Comparison of ENCODE assay signal across 16 cellular contexts in genomic region chr3:82942041-82942440, GRCh38.
"Had no signal": no experiment of that assay in that cellular context is flagged by ENCODE, and none has a peak within 500 bp of the region (broad histone marks: within the 10 kb centered on the region; RNA-seq: fewer than 3 reads in every experiment).

No MANE protein-coding gene starts in this region.

- ATAC-seq: activated T-helper 17 cell treated with anti-CD3 and anti-CD28 coated beads, Interleukin-2, amount 50 U/mL, for 72 hours; foreskin keratinocyte; naive thymus-derived CD8-positive, alpha-beta T cell; right cardiac atrium; stimulated activated memory B cell treated with anti-CD40 and anti-IgM and Interleukin-4, amounts not matched to agents 10 μg/mL and 1 μg/mL and 100 μg/mL, for 72 hours had no signal

- H3K27ac Mint-ChIP-seq: activated B cell treated with CpG ODN at 0.5 μM for 24 hours; activated CD4-positive, alpha-beta T cell treated with anti-CD3 and anti-CD28 coated beads, Interleukin-2, amount 10 ng/mL, durations not matched to agents 7 days and 5 days; activated naive CD4-positive, alpha-beta T cell treated with anti-CD3 and anti-CD28 coated beads for 36 hours; activated T-helper 17 cell treated with anti-CD3 and anti-CD28 coated beads, Interleukin-2, amount 50 U/mL, for 72 hours; naive thymus-derived CD8-positive, alpha-beta T cell; stimulated activated memory B cell treated with anti-CD40 and anti-IgM and Interleukin-4, amounts not matched to agents 10 μg/mL and 1 μg/mL and 100 μg/mL, for 72 hours had no signal

- H3K36me3 Mint-ChIP-seq: stimulated activated memory B cell treated with anti-CD40 and anti-IgM and Interleukin-4, amounts not matched to agents 10 μg/mL and 1 μg/mL and 100 μg/mL, for 72 hours had no signal

- DNase-seq: activated B cell treated with CpG ODN at 0.5 μM for 24 hours; activated CD4-positive, alpha-beta T cell treated with anti-CD3 and anti-CD28 coated beads, Interleukin-2, amount 10 ng/mL, durations not matched to agents 7 days and 5 days; activated CD8-positive, alpha-beta memory T cell treated with anti-CD3 and anti-CD28 coated beads for 24 hours; activated naive CD4-positive, alpha-beta T cell treated with anti-CD3 and anti-CD28 coated beads for 36 hours; activated T-cell treated with anti-CD3 and anti-CD28 coated beads for 4 hours; adrenal gland; colonic mucosa; effector CD4-positive, alpha-beta T cell; head of caudate nucleus; naive thymus-derived CD8-positive, alpha-beta T cell; right cardiac atrium; stimulated activated CD4-positive, alpha-beta T cell treated with anti-CD3 and anti-CD28 coated beads, Interleukin-1b, Interleukin-23, amount 100 ng/mL, for 48 hours; transverse colon had no signal

- H3K4me3 ChIP-seq: adrenal gland, colonic mucosa, transverse colon had no signal

- H3K36me3 ChIP-seq: adrenal gland, colonic mucosa, transverse colon had no signal

- H3K27ac ChIP-seq: adrenal gland, colonic mucosa, foreskin keratinocyte, transverse colon had no signal

- H3K4me3 Mint-ChIP-seq: activated B cell treated with CpG ODN at 0.5 μM for 24 hours; activated CD4-positive, alpha-beta T cell treated with anti-CD3 and anti-CD28 coated beads, Interleukin-2, amount 10 ng/mL, durations not matched to agents 7 days and 5 days; activated naive CD4-positive, alpha-beta T cell treated with anti-CD3 and anti-CD28 coated beads for 36 hours; activated T-helper 17 cell treated with anti-CD3 and anti-CD28 coated beads, Interleukin-2, amount 50 U/mL, for 72 hours; naive thymus-derived CD8-positive, alpha-beta T cell; stimulated activated memory B cell treated with anti-CD40 and anti-IgM and Interleukin-4, amounts not matched to agents 10 μg/mL and 1 μg/mL and 100 μg/mL, for 72 hours had no signal

- H3K27me3 ChIP-seq: adrenal gland, colonic mucosa, foreskin keratinocyte, transverse colon had no signal

- H3K4me1 Mint-ChIP-seq: activated B cell treated with CpG ODN at 0.5 μM for 24 hours; activated CD4-positive, alpha-beta T cell treated with anti-CD3 and anti-CD28 coated beads, Interleukin-2, amount 10 ng/mL, durations not matched to agents 7 days and 5 days; activated T-helper 17 cell treated with anti-CD3 and anti-CD28 coated beads, Interleukin-2, amount 50 U/mL, for 72 hours; naive thymus-derived CD8-positive, alpha-beta T cell; stimulated activated memory B cell treated with anti-CD40 and anti-IgM and Interleukin-4, amounts not matched to agents 10 μg/mL and 1 μg/mL and 100 μg/mL, for 72 hours had no signal

- H3K27me3 Mint-ChIP-seq: activated B cell treated with CpG ODN at 0.5 μM for 24 hours; activated CD4-positive, alpha-beta T cell treated with anti-CD3 and anti-CD28 coated beads, Interleukin-2, amount 10 ng/mL, durations not matched to agents 7 days and 5 days; activated T-helper 17 cell treated with anti-CD3 and anti-CD28 coated beads, Interleukin-2, amount 50 U/mL, for 72 hours; naive thymus-derived CD8-positive, alpha-beta T cell; stimulated activated memory B cell treated with anti-CD40 and anti-IgM and Interleukin-4, amounts not matched to agents 10 μg/mL and 1 μg/mL and 100 μg/mL, for 72 hours had no signal

- H3K4me1 ChIP-seq: adrenal gland, colonic mucosa, foreskin keratinocyte, transverse colon had no signal
